In the genomic region with DNA sequence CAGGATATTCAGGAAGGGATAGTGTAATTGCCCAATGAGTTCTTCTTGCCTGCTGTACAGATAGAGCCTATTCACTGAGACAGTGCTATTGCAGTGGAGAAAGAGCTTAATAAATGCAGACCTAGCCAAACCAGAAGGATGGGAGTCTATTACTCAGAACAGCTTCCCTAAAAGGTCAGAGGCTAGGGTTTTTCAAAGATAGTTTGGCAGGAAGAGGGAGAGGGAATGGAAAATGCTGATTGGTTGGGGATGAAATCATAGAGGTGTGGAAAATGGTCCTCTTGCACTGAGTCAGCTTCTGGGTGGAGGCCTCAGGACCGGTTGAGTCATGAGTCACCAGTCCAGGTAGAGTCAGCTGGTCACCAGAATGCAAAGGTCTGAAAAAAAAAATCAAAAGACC, we compare ENCODE assay signal across 1 cellular context.
TF ChIP-seq lines count a peak whose summit lies in the region.

No MANE protein-coding gene starts in this region.

TF ChIP-seq in IMR-90, 13 proteins besides CTCF, POLR2A, EP300 and RAD21 (continued from another document):
- TF ChIP-seq NFE2L2 (IDR thresholded peaks at IDR 0.05; ENCODE audit: low read depth, low read length) (no peak), RCOR1 (IDR thresholded peaks at IDR 0.05; ENCODE audit: insufficient replicate concordance, low read length) (no peak), CHD1 (IDR thresholded peaks at IDR 0.05; ENCODE audit: low read depth, low read length) (no peak), CEBPB (IDR thresholded peaks at IDR 0.05; ENCODE audit: low read depth, low read length) (no peak)
- TF ChIP-seq, protein P1, sequence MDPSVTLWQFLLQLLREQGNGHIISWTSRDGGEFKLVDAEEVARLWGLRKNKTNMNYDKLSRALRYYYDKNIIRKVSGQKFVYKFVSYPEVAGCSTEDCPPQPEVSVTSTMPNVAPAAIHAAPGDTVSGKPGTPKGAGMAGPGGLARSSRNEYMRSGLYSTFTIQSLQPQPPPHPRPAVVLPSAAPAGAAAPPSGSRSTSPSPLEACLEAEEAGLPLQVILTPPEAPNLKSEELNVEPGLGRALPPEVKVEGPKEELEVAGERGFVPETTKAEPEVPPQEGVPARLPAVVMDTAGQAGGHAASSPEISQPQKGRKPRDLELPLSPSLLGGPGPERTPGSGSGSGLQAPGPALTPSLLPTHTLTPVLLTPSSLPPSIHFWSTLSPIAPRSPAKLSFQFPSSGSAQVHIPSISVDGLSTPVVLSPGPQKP (IDR thresholded peaks at IDR 0.05; ENCODE audit: borderline replicate concordance, low read depth, low read length): no peak
